8 cellular contexts compared by ENCODE assay signal in the genomic region with DNA sequence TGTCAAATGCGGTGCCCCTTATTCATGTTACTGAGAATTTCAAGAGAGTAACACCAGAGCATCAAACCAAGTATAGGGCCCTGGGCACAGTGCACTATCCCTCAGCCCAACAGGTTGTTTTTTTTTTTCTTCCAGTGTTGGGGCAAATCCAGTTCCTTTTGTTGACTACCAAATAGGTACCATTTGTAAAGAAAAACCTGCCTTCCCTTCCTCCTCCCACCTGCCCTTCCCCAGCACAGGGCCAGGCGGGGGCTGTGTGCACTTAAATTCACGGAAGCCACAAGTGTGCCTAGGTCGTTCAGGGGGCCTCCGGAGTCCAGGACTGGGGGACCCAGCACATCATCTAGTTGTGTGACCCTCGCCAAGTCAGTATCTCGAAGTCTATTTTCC.
DNase-seq lines count a peak whose midpoint lies in the region; ATAC-seq and TF ChIP-seq lines count a peak whose summit lies in the region.

No MANE protein-coding gene starts in this region.

- H3K4me3 ChIP-seq in SK-N-MC = peak overlapping the region; percentile 81
- peak overlapping the region; percentile 68 for H3K4me3 ChIP-seq in fibroblast of pulmonary artery (replicated peaks; ENCODE audit: low read depth, low read length)
- peak overlapping the region; percentile 68 for H3K4me3 ChIP-seq in skeletal muscle cell (ENCODE audit: low read depth, low read length)

- H3K9me3 ChIP-seq in SK-N-MC (ENCODE audit: low read depth, low read length) = no peaks in the 10 kb centered on the region

- H3K9ac ChIP-seq in SK-N-MC (ENCODE audit: insufficient read length) = peak overlapping the region; percentile 83

- no peak overlapping the region for H3K27ac ChIP-seq in SK-N-MC

- no peak for TF ChIP-seq CTCF in fibroblast of pulmonary artery (IDR thresholded peaks at IDR 0.05; ENCODE audit: low read length, missing control alignments)

- DNase-seq in NCI-H1092 treated with DMSO at 0.1 percent for 48 hours (lab: John Stamatoyannopoulos, UW) = peak; percentile 32
- no peak for DNase-seq in NCI-H1092 (lab: John Stamatoyannopoulos, UW)
- no peak for DNase-seq in SK-N-MC (ENCODE audit: low read depth, low spot score)
- no peak for DNase-seq in fibroblast of pulmonary artery (ENCODE audit: low read depth)
- no peak for DNase-seq in skeletal muscle cell (ENCODE audit: low read depth)
- no peak for DNase-seq in NCI-H526 (lab: John Stamatoyannopoulos, UW)
- DNase-seq in NCI-H2107 (lab: John Stamatoyannopoulos, UW) = no peak

- H3K36me3 ChIP-seq in SK-N-MC (ENCODE audit: insufficient read depth, low read length) = peaks cover 17% of the 10 kb centered on the region; the same call in 1 of the 2 replicates

- no peak for ATAC-seq in GM18868 (IDR thresholded peaks at IDR 0.05; ENCODE audit: unreplicated experiment)
